ENCODE assay signal across 14 cellular contexts in genomic region chr1:183288583-183288982, GRCh38.
DNase-seq lines count a peak whose midpoint lies in the region; ATAC-seq, FAIRE-seq and TF ChIP-seq lines count a peak whose summit lies in the region.
"Had no signal": no experiment of that assay in that cellular context is flagged by ENCODE, and none has a peak within 500 bp of the region (broad histone marks: within the 10 kb centered on the region; RNA-seq: fewer than 3 reads in every experiment).

No MANE protein-coding gene starts in this region.

- H3K4me1 ChIP-seq in left ventricle myocardium inferior (peaks cover 70% of the 10 kb centered on the region), HEK293 (ENCODE audit: control insufficient read depth, insufficient read depth, low read length) (no peaks in the 10 kb centered on the region), endodermal cell (ENCODE audit: control insufficient read depth, insufficient read depth, low read length) (peaks cover 18% of the 10 kb centered on the region), thoracic aorta (ENCODE audit: control insufficient read depth in 1 of 2, low read depth in 2 of 2) (peaks cover 27 to 54% of the 10 kb centered on the region in 2 donors), pancreas (peaks cover 0 to 9% (median 0%) of the 10 kb centered on the region in 3 donors)

- DNase-seq in left ventricle myocardium inferior (no peak), left cardiac atrium (no peak), endodermal cell (no peak), thoracic aorta (ENCODE audit: low spot score) (no peak), NCI-H2029 treated with DMSO at 0.1 percent for 48 hours (lab: John Stamatoyannopoulos, UW) (no peak), pancreas (no peak)
- DNase-seq: ACHN; CD4-positive, CD25-positive, alpha-beta regulatory T cell; DMS53; H7 had no signal

- peak overlapping the region; percentile 95 for H3K27ac ChIP-seq in left ventricle myocardium inferior (replicated peaks)
- no peak overlapping the region for H3K27ac ChIP-seq in HEK293 (ENCODE audit: extremely low read depth, low read depth, low read length)
- H3K27ac ChIP-seq in endodermal cell (ENCODE audit: low read depth, low read length): peak overlapping the region; percentile 89
- peak overlapping the region; percentile 75 to 95 for H3K27ac ChIP-seq in thoracic aorta
- H3K27ac ChIP-seq in pancreas: no peak overlapping the region
- H3K27ac ChIP-seq: BLaER1 treated with 17β-estradiol and CSF1 and Interleukin-3, amounts not matched to agents 10 nM and 100 nM had no signal

- H3K9me3 Mint-ChIP-seq in endodermal cell: no peaks in the 10 kb centered on the region
- H3K9me3 Mint-ChIP-seq: GM23338 had no signal

- H3K27me3 Mint-ChIP-seq in endodermal cell (ENCODE audit: insufficient read depth): peaks cover 6% of the 10 kb centered on the region

- WGBS in endodermal cell (ENCODE audit: insufficient coverage in 1 of 2, insufficient read length in 1 of 2), 2 experiments: 86 to 100% methylated on average over 1 to 2 of the region's 2 CpGs
- 92 to 94% methylated on average over 2 of the region's 2 CpGs for WGBS in pancreas, 2 donors

- intact Hi-C loops in left ventricle myocardium inferior (cut with micrococcal nuclease) (no loop called here), left cardiac atrium (cut with DNase I) (loop anchor here (10.0 kb wide), 2 partner anchors 186 to 256 kb away; partner anchors contain the start of gene SMG7 (in 2 of the 2)), pancreas (cut with DNase I) (no loop called here)

- TF ChIP-seq CTCF in left ventricle myocardium inferior (IDR thresholded peaks at IDR 0.05; ENCODE audit: borderline replicate concordance) (no peak), HEK293 (tag by site-specific recombination; IDR thresholded peaks at IDR 0.05) (no peak), endodermal cell (conservative IDR thresholded peaks at IDR 0.05) (no peak), thoracic aorta (IDR thresholded peaks at IDR 0.05) (no peak), pancreas (IDR thresholded peaks at IDR 0.05) (no peak)

- H3K36me3 ChIP-seq in left ventricle myocardium inferior: no peaks in the 10 kb centered on the region
- no peaks in the 10 kb centered on the region for H3K36me3 ChIP-seq in HEK293 (ENCODE audit: control insufficient read depth in 2 of 2, insufficient read depth in 1 of 2, low read length in 2 of 2)
- no peaks in the 10 kb centered on the region for H3K36me3 ChIP-seq in endodermal cell (ENCODE audit: control insufficient read depth, insufficient read depth, low read length)
- no peaks in the 10 kb centered on the region for H3K36me3 ChIP-seq in thoracic aorta
- H3K36me3 ChIP-seq in pancreas: no peaks in the 10 kb centered on the region
- H3K36me3 ChIP-seq: BLaER1 treated with 17β-estradiol and CSF1 and Interleukin-3, amounts not matched to agents 10 nM and 100 nM had no signal

- H3K4me3 ChIP-seq in left ventricle myocardium inferior: no peak overlapping the region
- H3K4me3 ChIP-seq in HEK293 (ENCODE audit: low read depth, low read length): no peak overlapping the region
- H3K4me3 ChIP-seq in endodermal cell (ENCODE audit: low read length): no peak overlapping the region
- no peak overlapping the region for H3K4me3 ChIP-seq in thoracic aorta
- H3K4me3 ChIP-seq in pancreas: no peak overlapping the region
- H3K4me3 ChIP-seq: BLaER1 treated with 17β-estradiol and CSF1 and Interleukin-3, amounts not matched to agents 10 nM and 100 nM; GM23338 had no signal

- H3K9ac ChIP-seq in endodermal cell (ENCODE audit: extremely low read depth, low read length, poor library complexity, severe bottlenecking): no peak overlapping the region
- H3K9ac ChIP-seq: BLaER1 treated with 17β-estradiol and CSF1 and Interleukin-3, amounts not matched to agents 10 nM and 100 nM had no signal

- POLR2A ChIA-PET in HEK293 (lab: Yijun Ruan, JAX): interaction anchor here (1.3 kb wide), 1 partner anchor 10 kb away, joined by 3 read pairs; no protein-coding TSS in a partner anchor

- ATAC-seq in left cardiac atrium: no peak
- ATAC-seq in thoracic aorta (ENCODE audit: insufficient number of reproducible peaks, low FRiP score, low read depth): no peak
- ATAC-seq in GM21447 (IDR thresholded peaks at IDR 0.05; ENCODE audit: unreplicated experiment): no peak
- no peak for ATAC-seq in pancreas
- ATAC-seq: GM23338 had no signal

- FAIRE-seq in pancreas (lab: Jason Lieb, UNC): no peak

- no peaks in the 10 kb centered on the region for H3K27me3 ChIP-seq in left ventricle myocardium inferior (ENCODE audit: low read depth)
- H3K27me3 ChIP-seq in endodermal cell (ENCODE audit: control insufficient read depth, insufficient read depth, low read length, poor library complexity, severe bottlenecking): peaks cover 3% of the 10 kb centered on the region
- H3K27me3 ChIP-seq in thoracic aorta (replicated peaks; ENCODE audit: insufficient read depth): no peaks in the 10 kb centered on the region
- H3K27me3 ChIP-seq in pancreas: no peaks in the 10 kb centered on the region
- H3K27me3 ChIP-seq: BLaER1 treated with 17β-estradiol and CSF1 and Interleukin-3, amounts not matched to agents 10 nM and 100 nM had no signal

- CTCF ChIA-PET in HEK293 (lab: Yijun Ruan, JAX): interaction anchor here (0.6 to 1.1 kb wide), 2 partner anchors 18 to 323 kb away, joined by 3 read pairs; no protein-coding TSS in a partner anchor

- no peak overlapping the region for H3K27ac Mint-ChIP-seq in endodermal cell
- H3K27ac Mint-ChIP-seq: CD4-positive, CD25-positive, alpha-beta regulatory T cell; GM23338 had no signal

- H3K4me1 Mint-ChIP-seq in endodermal cell: peaks cover 45% of the 10 kb centered on the region
- H3K4me1 Mint-ChIP-seq: CD4-positive, CD25-positive, alpha-beta regulatory T cell had no signal

- H3K9me3 ChIP-seq in left ventricle myocardium inferior (replicated peaks) (no peaks in the 10 kb centered on the region), HEK293 (ENCODE audit: control insufficient read depth, insufficient read depth, low read depth, low read length) (no peaks in the 10 kb centered on the region), endodermal cell (ENCODE audit: control insufficient read depth, low read length) (peaks cover 9% of the 10 kb centered on the region), thoracic aorta (no peaks in the 10 kb centered on the region), pancreas (no peaks in the 10 kb centered on the region)
- H3K9me3 ChIP-seq: BLaER1 treated with 17β-estradiol and CSF1 and Interleukin-3, amounts not matched to agents 10 nM and 100 nM had no signal

- no peaks in the 10 kb centered on the region for H3K36me3 Mint-ChIP-seq in endodermal cell (ENCODE audit: low read depth)
- H3K36me3 Mint-ChIP-seq: CD4-positive, CD25-positive, alpha-beta regulatory T cell had no signal

- no peak overlapping the region for H3K4me3 Mint-ChIP-seq in endodermal cell
- H3K4me3 Mint-ChIP-seq: CD4-positive, CD25-positive, alpha-beta regulatory T cell; GM23338 had no signal

TF ChIP-seq in HEK293, 187 proteins besides CTCF, POLR2A, EP300 and RAD21:
- 0 out of 2 replicates have a peak, but pooled peaks have one; percentile 51 for TF ChIP-seq RBAK (tag by site-specific recombination; IDR thresholded peaks at IDR 0.05)
- TF ChIP-seq ZNF138 (tag by site-specific recombination; IDR thresholded peaks at IDR 0.05; ENCODE audit: borderline replicate concordance): no peak

Comparison
In these comparisons a context has a peak if more than half of its experiments do, and no peak if none do; other contexts are left out.
1. intact Hi-C loops: an anchor here in left cardiac atrium (10.0 kb wide); none called in left ventricle myocardium inferior and pancreas.
2. H3K27ac ChIP-seq: peak in left ventricle myocardium inferior (single experiment), endodermal cell (single experiment) and thoracic aorta (2 of 2); none in HEK293 (single experiment) and pancreas (0 of 4).